ENCODE assay signal across 21 cellular contexts in genomic region chr13:110334841-110335490, GRCh38. TPM values are rescaled to one million over a fixed set of nuclear protein-coding genes. Genes with fewer than 3 reads are reported as not detected.
DNase-seq lines count a peak whose midpoint lies in the region; TF ChIP-seq lines count a peak whose summit lies in the region.
"Had no signal": no experiment of that assay in that cellular context is flagged by ENCODE, and none has a peak within 500 bp of the region (broad histone marks: within the 10 kb centered on the region; RNA-seq: fewer than 3 reads in every experiment).

No MANE protein-coding gene starts in this region.

- H3K4me1 Mint-ChIP-seq in chondrocyte (ENCODE audit: low read depth) = peaks cover 100% of the 10 kb centered on the region
- peaks cover 13% of the 10 kb centered on the region for H3K4me1 Mint-ChIP-seq in activated T-helper 1 cell treated with anti-CD3 and anti-CD28 coated beads, Interleukin-12 subunit alpha, Interleukin-12 subunit beta, Interleukin-2, Interleukin-4 antibody, amounts not matched to agents 30 ng/mL and 10 ng/mL and 1 ng/mL, durations not matched to agents 14 hours and 24 hours and 36 hours (ENCODE audit: low read depth)
- H3K4me1 Mint-ChIP-seq: B cell had no signal

- H3K36me3 Mint-ChIP-seq in chondrocyte (ENCODE audit: low read depth) = peaks cover 42% of the 10 kb centered on the region
- no peaks in the 10 kb centered on the region for H3K36me3 Mint-ChIP-seq in activated T-helper 1 cell treated with anti-CD3 and anti-CD28 coated beads, Interleukin-12 subunit alpha, Interleukin-12 subunit beta, Interleukin-2, Interleukin-4 antibody, amounts not matched to agents 30 ng/mL and 10 ng/mL and 1 ng/mL, durations not matched to agents 14 hours and 24 hours and 36 hours (ENCODE audit: low read depth)
- H3K36me3 Mint-ChIP-seq: activated naive CD4-positive, alpha-beta T cell treated with anti-CD3 and anti-CD28 coated beads, Interleukin-2, amount 10 ng/mL, durations not matched to agents 7 days and 5 days had no signal

- intact Hi-C loops in tibial artery (cut with DNase I; ENCODE audit: low total_unique reads) = no loop called here
- intact Hi-C loops in activated T-helper 1 cell treated with anti-CD3 and anti-CD28 coated beads, Interleukin-12 subunit alpha, Interleukin-12 subunit beta, Interleukin-2, Interleukin-4 antibody, amounts not matched to agents 30 ng/mL and 10 ng/mL and 1 ng/mL, durations not matched to agents 14 hours and 24 hours and 36 hours (cut with micrococcal nuclease) = no loop called here

- H3K4me1 ChIP-seq in tibial artery = peaks cover 8 to 100% (median 81%) of the 10 kb centered on the region in 4 donors
- H3K4me1 ChIP-seq: body of pancreas had no signal

- H3K4me3 Mint-ChIP-seq in chondrocyte (ENCODE audit: unreplicated experiment) = no peak overlapping the region
- no peak overlapping the region for H3K4me3 Mint-ChIP-seq in activated T-helper 1 cell treated with anti-CD3 and anti-CD28 coated beads, Interleukin-12 subunit alpha, Interleukin-12 subunit beta, Interleukin-2, Interleukin-4 antibody, amounts not matched to agents 30 ng/mL and 10 ng/mL and 1 ng/mL, durations not matched to agents 14 hours and 24 hours and 36 hours
- H3K4me3 Mint-ChIP-seq: activated naive CD4-positive, alpha-beta T cell treated with anti-CD3 and anti-CD28 coated beads, Interleukin-2, amount 10 ng/mL, durations not matched to agents 7 days and 5 days; B cell; type B pancreatic cell had no signal

- peak; percentile 26 for DNase-seq in RPMI7951 (ENCODE audit: low read depth)
- DNase-seq in chondrocyte (ENCODE audit: low spot score) = no peak
- peak; percentile 71 for DNase-seq in mesenteric fat pad (ENCODE audit: low spot score)
- peak in 1 of 2 donors; percentile 61 for DNase-seq in tibial artery
- DNase-seq in activated CD4-positive, alpha-beta T cell treated with anti-CD3 and anti-CD28 coated beads, Interleukin-2, amount 50 U/mL, for 48 hours = no peak
- no peak for DNase-seq in activated T-helper 1 cell treated with anti-CD3 and anti-CD28 coated beads, Interleukin-12 subunit alpha, Interleukin-12 subunit beta, Interleukin-2, Interleukin-4 antibody, amounts not matched to agents 30 ng/mL and 10 ng/mL and 1 ng/mL, durations not matched to agents 14 hours and 24 hours and 36 hours (ENCODE audit: low spot score)
- DNase-seq in NCI-H345 treated with DMSO at 0.1 percent for 48 hours (lab: John Stamatoyannopoulos, UW; ENCODE audit: unreplicated experiment) = no peak
- no peak for DNase-seq in occipital lobe (lab: John Stamatoyannopoulos, UW)
- DNase-seq: activated CD4-positive, alpha-beta T cell treated with anti-CD3 and anti-CD28 coated beads, Interleukin-2, amount 50 U/mL, for 1 hour; activated naive CD4-positive, alpha-beta T cell treated with anti-CD3 and anti-CD28 coated beads, Interleukin-2, amount 10 ng/mL, durations not matched to agents 7 days and 5 days; body of pancreas; COR-L47; mucosa of descending colon; MV-4-11; NCI-H526; Right ventricle myocardium superior; stimulated activated CD4-positive, alpha-beta T cell treated with anti-CD3 and anti-CD28 coated beads, Interleukin-15, amount 100 ng/mL, for 24 hours had no signal

- H3K9me3 ChIP-seq in tibial artery = no peaks in the 10 kb centered on the region
- H3K9me3 ChIP-seq: body of pancreas, mucosa of descending colon, neutrophil had no signal

- H3K27me3 ChIP-seq in tibial artery = no peaks in the 10 kb centered on the region
- H3K27me3 ChIP-seq: body of pancreas had no signal

- no peaks in the 10 kb centered on the region for H3K9me3 Mint-ChIP-seq in chondrocyte (ENCODE audit: low read depth)
- H3K9me3 Mint-ChIP-seq in activated T-helper 1 cell treated with anti-CD3 and anti-CD28 coated beads, Interleukin-12 subunit alpha, Interleukin-12 subunit beta, Interleukin-2, Interleukin-4 antibody, amounts not matched to agents 30 ng/mL and 10 ng/mL and 1 ng/mL, durations not matched to agents 14 hours and 24 hours and 36 hours = peaks cover 5% of the 10 kb centered on the region
- H3K9me3 Mint-ChIP-seq: activated naive CD4-positive, alpha-beta T cell treated with anti-CD3 and anti-CD28 coated beads, Interleukin-2, amount 10 ng/mL, durations not matched to agents 7 days and 5 days had no signal

- no peak overlapping the region for H3K4me3 ChIP-seq in tibial artery
- H3K4me3 ChIP-seq: body of pancreas, mucosa of descending colon had no signal

- H3K27ac Mint-ChIP-seq in chondrocyte (ENCODE audit: unreplicated experiment) = peak overlapping the region; percentile 95
- H3K27ac Mint-ChIP-seq in activated T-helper 1 cell treated with anti-CD3 and anti-CD28 coated beads, Interleukin-12 subunit alpha, Interleukin-12 subunit beta, Interleukin-2, Interleukin-4 antibody, amounts not matched to agents 30 ng/mL and 10 ng/mL and 1 ng/mL, durations not matched to agents 14 hours and 24 hours and 36 hours = no peak overlapping the region
- H3K27ac Mint-ChIP-seq: activated naive CD4-positive, alpha-beta T cell treated with anti-CD3 and anti-CD28 coated beads, Interleukin-2, amount 10 ng/mL, durations not matched to agents 7 days and 5 days; B cell; type B pancreatic cell had no signal

- TF ChIP-seq CTCF in chondrocyte (IDR thresholded peaks at IDR 0.05) (no peak), tibial artery (IDR thresholded peaks at IDR 0.05) (no peak)

- no peaks in the 10 kb centered on the region for H3K36me3 ChIP-seq in tibial artery
- H3K36me3 ChIP-seq: neutrophil had no signal

- peak overlapping the region; percentile 92 to 93 for H3K27ac ChIP-seq in tibial artery
- H3K27ac ChIP-seq: body of pancreas, epithelial cell of prostate, neutrophil had no signal

- H3K27me3 Mint-ChIP-seq in chondrocyte (ENCODE audit: low read depth) = no peaks in the 10 kb centered on the region
- H3K27me3 Mint-ChIP-seq in activated T-helper 1 cell treated with anti-CD3 and anti-CD28 coated beads, Interleukin-12 subunit alpha, Interleukin-12 subunit beta, Interleukin-2, Interleukin-4 antibody, amounts not matched to agents 30 ng/mL and 10 ng/mL and 1 ng/mL, durations not matched to agents 14 hours and 24 hours and 36 hours (ENCODE audit: insufficient read depth) = peaks cover 31% of the 10 kb centered on the region
- H3K27me3 Mint-ChIP-seq: type B pancreatic cell had no signal

RNA-seq across cellular contexts. Expression of gene COL4A2, which starts 27.9 kb away (rescaled TPM):
- total RNA-seq in RPMI7951 (2014; rRNA removed; shearing (Covaris generic)) = 181 and 212 TPM in 2 replicates
- total RNA-seq in chondrocyte (1,370 to 2,411 TPM (median 2,366 TPM) in 3 replicates), mesenteric fat pad (1,333 TPM), occipital lobe (56.8 TPM)
- 0.10 TPM in 1 of 2 replicates, not detected in the other for total RNA-seq in activated T-helper 1 cell treated with anti-CD3 and anti-CD28 coated beads, Interleukin-12 subunit alpha, Interleukin-12 subunit beta, Interleukin-2, Interleukin-4 antibody, amounts not matched to agents 30 ng/mL and 10 ng/mL and 1 ng/mL, durations not matched to agents 14 hours and 24 hours and 36 hours

RNA-seq across cellular contexts. Expression of gene COL4A1, which starts 28.0 kb away (rescaled TPM):
- total RNA-seq in RPMI7951 (2014; rRNA removed; shearing (Covaris generic)) = 207 and 209 TPM in 2 replicates
- total RNA-seq in chondrocyte = 2,319 to 5,210 TPM (median 5,209 TPM) in 3 replicates
- total RNA-seq in mesenteric fat pad = 1,996 TPM
- total RNA-seq in activated T-helper 1 cell treated with anti-CD3 and anti-CD28 coated beads, Interleukin-12 subunit alpha, Interleukin-12 subunit beta, Interleukin-2, Interleukin-4 antibody, amounts not matched to agents 30 ng/mL and 10 ng/mL and 1 ng/mL, durations not matched to agents 14 hours and 24 hours and 36 hours = not detected in 2 replicates
- total RNA-seq in occipital lobe = 67.8 TPM
- total RNA-seq: B cell had no signal

Comparison
In these comparisons a context has a peak if more than half of its experiments do, and no peak if none do; other contexts are left out.
1. DNase-seq: peak in RPMI7951 (single experiment) and mesenteric fat pad (single experiment); none in chondrocyte (single experiment), activated CD4-positive, alpha-beta T cell treated with anti-CD3 and anti-CD28 coated beads, Interleukin-2, amount 50 U/mL, for 48 hours (0 of 2), activated T-helper 1 cell treated with anti-CD3 and anti-CD28 coated beads, Interleukin-12 subunit alpha, Interleukin-12 subunit beta, Interleukin-2, Interleukin-4 antibody, amounts not matched to agents 30 ng/mL and 10 ng/mL and 1 ng/mL, durations not matched to agents 14 hours and 24 hours and 36 hours (single experiment), NCI-H345 treated with DMSO at 0.1 percent for 48 hours (single experiment) and occipital lobe (single experiment).
2. RNA of gene COL4A2, which starts 27.9 kb away (total RNA-seq): 1,370 to 2,411 TPM in chondrocyte, 1,333 TPM in mesenteric fat pad (single experiment), 181 to 212 TPM in RPMI7951 and 56.8 TPM in occipital lobe (single experiment); 0.10 TPM in activated T-helper 1 cell treated with anti-CD3 and anti-CD28 coated beads, Interleukin-12 subunit alpha, Interleukin-12 subunit beta, Interleukin-2, Interleukin-4 antibody, amounts not matched to agents 30 ng/mL and 10 ng/mL and 1 ng/mL, durations not matched to agents 14 hours and 24 hours and 36 hours; every median in the first group is over 10 times any median in the second.
3. RNA of gene COL4A1, which starts 28.0 kb away (total RNA-seq): 2,319 to 5,210 TPM in chondrocyte, 1,996 TPM in mesenteric fat pad (single experiment), 207 to 209 TPM in RPMI7951 and 67.8 TPM in occipital lobe (single experiment); not detected in activated T-helper 1 cell treated with anti-CD3 and anti-CD28 coated beads, Interleukin-12 subunit alpha, Interleukin-12 subunit beta, Interleukin-2, Interleukin-4 antibody, amounts not matched to agents 30 ng/mL and 10 ng/mL and 1 ng/mL, durations not matched to agents 14 hours and 24 hours and 36 hours; every median in the first group is over 10 times any median in the second.